In genomic region chr3:127604035-127604434, GRCh38 we compare ENCODE assay signal across 17 cellular contexts.
"Had no signal": no experiment of that assay in that cellular context is flagged by ENCODE, and none has a peak within 500 bp of the region (broad histone marks: within the 10 kb centered on the region; RNA-seq: fewer than 3 reads in every experiment).

No MANE protein-coding gene starts in this region.

- H3K4me3 ChIP-seq: gastrocnemius medialis, left ventricle myocardium inferior, tibial artery had no signal

- DNase-seq: activated CD4-positive, alpha-beta memory T cell treated with anti-CD3 and anti-CD28 coated beads for 36 hours; activated CD4-positive, CD25-positive, alpha-beta regulatory T cell treated with anti-CD3 and anti-CD28 coated beads, Interleukin-2, amount 50 U/mL, for 72 hours; activated effector memory CD4-positive, alpha-beta T cell treated with Interleukin-2 at 50 U/mL for 16 hours; activated naive CD4-positive, alpha-beta T cell treated with anti-CD3 and anti-CD28 coated beads, Interleukin-2, amount 10 ng/mL, durations not matched to agents 7 days and 5 days; activated T-cell treated with anti-CD3 and anti-CD28 coated beads, Interleukin-2, amount 50 U/mL, for 1 hour; cerebellar nuclear complex; cortex of kidney; erythroblast; gastrocnemius medialis; head of caudate nucleus; left ventricle myocardium inferior; stimulated activated CD4-positive, alpha-beta T cell treated with anti-CD3 and anti-CD28 coated beads, Interleukin-1b, Interleukin-23, amount 100 ng/mL, for 48 hours; stimulated activated CD8-positive, alpha-beta memory T cell treated with anti-CD3 and anti-CD28 coated beads, Interleukin-4, amount 100 ng/mL, for 48 hours; stimulated activated naive CD8-positive, alpha-beta T cell treated with anti-CD3 and anti-CD28 coated beads, Interleukin-15, Interleukin-2, amounts not matched to agents 100 U/mL and 50 U/mL, for 24 hours; substantia nigra; T-cell; tibial artery had no signal

- H3K27ac ChIP-seq: gastrocnemius medialis, left ventricle myocardium inferior, tibial artery had no signal

- H3K36me3 ChIP-seq: gastrocnemius medialis had no signal

- H3K4me3 Mint-ChIP-seq: activated CD4-positive, alpha-beta memory T cell treated with anti-CD3 and anti-CD28 coated beads for 36 hours; activated naive CD4-positive, alpha-beta T cell treated with anti-CD3 and anti-CD28 coated beads, Interleukin-2, amount 10 ng/mL, durations not matched to agents 7 days and 5 days; T-cell had no signal

- H3K9me3 ChIP-seq: gastrocnemius medialis, left ventricle myocardium inferior, tibial artery had no signal

- H3K27me3 ChIP-seq: gastrocnemius medialis, tibial artery had no signal

- H3K9me3 Mint-ChIP-seq: activated CD4-positive, alpha-beta memory T cell treated with anti-CD3 and anti-CD28 coated beads for 36 hours; activated naive CD4-positive, alpha-beta T cell treated with anti-CD3 and anti-CD28 coated beads, Interleukin-2, amount 10 ng/mL, durations not matched to agents 7 days and 5 days; T-cell had no signal

- ATAC-seq: gastrocnemius medialis; stimulated activated naive CD8-positive, alpha-beta T cell treated with anti-CD3 and anti-CD28 coated beads, Interleukin-15, Interleukin-2, amounts not matched to agents 100 U/mL and 50 U/mL, for 24 hours; T-cell had no signal

- H3K27me3 Mint-ChIP-seq: activated CD4-positive, alpha-beta memory T cell treated with anti-CD3 and anti-CD28 coated beads for 36 hours; activated naive CD4-positive, alpha-beta T cell treated with anti-CD3 and anti-CD28 coated beads, Interleukin-2, amount 10 ng/mL, durations not matched to agents 7 days and 5 days; T-cell had no signal

- H3K27ac Mint-ChIP-seq: activated CD4-positive, alpha-beta memory T cell treated with anti-CD3 and anti-CD28 coated beads for 36 hours; activated naive CD4-positive, alpha-beta T cell treated with anti-CD3 and anti-CD28 coated beads, Interleukin-2, amount 10 ng/mL, durations not matched to agents 7 days and 5 days; T-cell had no signal
